1 cellular context compared by ENCODE assay signal in genomic region chr9:20872340-20872977, GRCh38.
TF ChIP-seq lines count a peak whose summit lies in the region.

No MANE protein-coding gene starts in this region.

TF ChIP-seq in GM23338, 12 proteins besides CTCF, POLR2A, EP300 and RAD21 (continued from another document):
- TF ChIP-seq ZNF462 (CRISPR knock-in tag; IDR thresholded peaks at IDR 0.05) (no peak), EZH2 (IDR thresholded peaks at IDR 0.05; ENCODE audit: low read depth, unreplicated experiment) (no peak), REST (IDR thresholded peaks at IDR 0.05; ENCODE audit: unreplicated experiment) (no peak), NANOG (IDR thresholded peaks at IDR 0.05; ENCODE audit: borderline replicate concordance) (0 out of 2 replicates have a peak, but pooled peaks have one; percentile 19), ZNF331 (CRISPR knock-in tag; IDR thresholded peaks at IDR 0.05; ENCODE audit: low read depth) (no peak)
TF ChIP-seq in GM23338: peak in this region for 1.
